ENCODE assay signal across 17 cellular contexts in genomic region chr3:189515916-189516531, GRCh38.
A peak's percentile ranks its signal among the peaks of the same experiment; 100 is the strongest.
DNase-seq lines count a peak whose midpoint lies in the region; ATAC-seq and TF ChIP-seq lines count a peak whose summit lies in the region.
"Had no signal": no experiment of that assay in that cellular context is flagged by ENCODE, and none has a peak within 500 bp of the region (broad histone marks: within the 10 kb centered on the region; RNA-seq: fewer than 3 reads in every experiment).

No MANE protein-coding gene starts in this region.

- no peak for TF ChIP-seq EP300 in stomach (IDR thresholded peaks at IDR 0.05)

- H3K9me3 ChIP-seq in stomach: peaks cover 0 to 21% (median 5%) of the 10 kb centered on the region in 4 donors
- H3K9me3 ChIP-seq in HAP-1: no peaks in the 10 kb centered on the region

- H3K4me3 ChIP-seq in stomach (no peak overlapping the region), HAP-1 (no peak overlapping the region)

- no peak overlapping the region for H3K4me3 Mint-ChIP-seq in stimulated activated naive CD8-positive, alpha-beta T cell treated with anti-CD3 and anti-CD28 coated beads, Interleukin-15, amount 100 ng/mL, for 72 hours
- no peak overlapping the region for H3K4me3 Mint-ChIP-seq in activated T-helper 2 cell treated with anti-CD3 and anti-CD28 coated beads, Interferon-gamma antibody, Interleukin-2, Interleukin-4, amounts not matched to agents 10 μg/mL and 5 μg/mL and 100 μg/mL, durations not matched to agents 14 hours and 24 hours and 36 hours (ENCODE audit: low read depth)
- H3K4me3 Mint-ChIP-seq: HFFc6 had no signal

- in situ Hi-C loops in HAP-1 (cut with MboI; ENCODE audit: low sequenced_read_pairs): no loop called here

- intact Hi-C loops in activated T-helper 2 cell treated with anti-CD3 and anti-CD28 coated beads, Interferon-gamma antibody, Interleukin-2, Interleukin-4, amounts not matched to agents 10 μg/mL and 5 μg/mL and 100 μg/mL, durations not matched to agents 14 hours and 24 hours and 36 hours (cut with micrococcal nuclease): loop anchor here (2.0 kb wide), 1 partner anchor 13 kb away; no protein-coding TSS in a partner anchor
- intact Hi-C loops in stomach (cut with DNase I; ENCODE audit: low total_unique reads): no loop called here

- H3K27ac ChIP-seq in stomach: no peak overlapping the region

- no peaks in the 10 kb centered on the region for H3K27me3 ChIP-seq in stomach
- H3K27me3 ChIP-seq in HAP-1 (ENCODE audit: low read depth): no peaks in the 10 kb centered on the region

- no peaks in the 10 kb centered on the region for H3K4me1 Mint-ChIP-seq in stimulated activated naive CD8-positive, alpha-beta T cell treated with anti-CD3 and anti-CD28 coated beads, Interleukin-15, amount 100 ng/mL, for 72 hours
- peaks cover 15% of the 10 kb centered on the region for H3K4me1 Mint-ChIP-seq in activated T-helper 2 cell treated with anti-CD3 and anti-CD28 coated beads, Interferon-gamma antibody, Interleukin-2, Interleukin-4, amounts not matched to agents 10 μg/mL and 5 μg/mL and 100 μg/mL, durations not matched to agents 14 hours and 24 hours and 36 hours (ENCODE audit: low read depth)

- peaks cover 14 to 42% of the 10 kb centered on the region in 2 donors for H3K9me3 Mint-ChIP-seq in stimulated activated naive CD8-positive, alpha-beta T cell treated with anti-CD3 and anti-CD28 coated beads, Interleukin-15, amount 100 ng/mL, for 72 hours
- H3K9me3 Mint-ChIP-seq in activated T-helper 2 cell treated with anti-CD3 and anti-CD28 coated beads, Interferon-gamma antibody, Interleukin-2, Interleukin-4, amounts not matched to agents 10 μg/mL and 5 μg/mL and 100 μg/mL, durations not matched to agents 14 hours and 24 hours and 36 hours: peaks cover 45% of the 10 kb centered on the region

- no peaks in the 10 kb centered on the region for H3K27me3 Mint-ChIP-seq in stimulated activated naive CD8-positive, alpha-beta T cell treated with anti-CD3 and anti-CD28 coated beads, Interleukin-15, amount 100 ng/mL, for 72 hours
- H3K27me3 Mint-ChIP-seq in activated T-helper 2 cell treated with anti-CD3 and anti-CD28 coated beads, Interferon-gamma antibody, Interleukin-2, Interleukin-4, amounts not matched to agents 10 μg/mL and 5 μg/mL and 100 μg/mL, durations not matched to agents 14 hours and 24 hours and 36 hours (ENCODE audit: low read depth): no peaks in the 10 kb centered on the region

- no peak for DNase-seq in stimulated activated naive CD8-positive, alpha-beta T cell treated with anti-CD3 and anti-CD28 coated beads, Interleukin-15, Interleukin-2, amounts not matched to agents 100 U/mL and 50 U/mL, for 24 hours
- no peak for DNase-seq in stimulated activated naive CD8-positive, alpha-beta T cell treated with anti-CD3 and anti-CD28 coated beads, Interleukin-15, amount 100 ng/mL, for 72 hours
- no peak for DNase-seq in activated T-helper 2 cell treated with anti-CD3 and anti-CD28 coated beads, Interferon-gamma antibody, Interleukin-2, Interleukin-4, amounts not matched to agents 10 μg/mL and 5 μg/mL and 100 μg/mL, durations not matched to agents 14 hours and 24 hours and 36 hours (ENCODE audit: low spot score)
- DNase-seq in middle frontal gyrus (ENCODE audit: extremely low spot score, low spot score): peak; percentile 24
- no peak for DNase-seq in stomach
- DNase-seq in HAP-1 (ENCODE audit: low spot score in 2 of 2): no peak
- DNase-seq in GF-D8 (lab: John Stamatoyannopoulos, UW): no peak
- DNase-seq: C1 segment of cervical spinal cord, DND-41, HFFc6, KG1, NCI-H1436, NCI-H2081, NCI-H510A, NCI-H82 had no signal

- ATAC-seq in stimulated activated naive CD8-positive, alpha-beta T cell treated with anti-CD3 and anti-CD28 coated beads, Interleukin-15, Interleukin-2, amounts not matched to agents 100 U/mL and 50 U/mL, for 24 hours: peak; percentile 55
- ATAC-seq in stimulated activated naive CD8-positive, alpha-beta T cell treated with anti-CD3 and anti-CD28 coated beads, Interleukin-15, amount 100 ng/mL, for 72 hours: no peak
- ATAC-seq: HepG2, Panc1 had no signal

- TF ChIP-seq CTCF in stomach (IDR thresholded peaks at IDR 0.05): no peak

- H3K27ac Mint-ChIP-seq in stimulated activated naive CD8-positive, alpha-beta T cell treated with anti-CD3 and anti-CD28 coated beads, Interleukin-15, amount 100 ng/mL, for 72 hours: no peak overlapping the region
- H3K27ac Mint-ChIP-seq in activated T-helper 2 cell treated with anti-CD3 and anti-CD28 coated beads, Interferon-gamma antibody, Interleukin-2, Interleukin-4, amounts not matched to agents 10 μg/mL and 5 μg/mL and 100 μg/mL, durations not matched to agents 14 hours and 24 hours and 36 hours: peak overlapping the region; percentile 28
- H3K27ac Mint-ChIP-seq: HFFc6 had no signal

- peaks cover 34% of the 10 kb centered on the region for H3K36me3 Mint-ChIP-seq in activated T-helper 2 cell treated with anti-CD3 and anti-CD28 coated beads, Interferon-gamma antibody, Interleukin-2, Interleukin-4, amounts not matched to agents 10 μg/mL and 5 μg/mL and 100 μg/mL, durations not matched to agents 14 hours and 24 hours and 36 hours (ENCODE audit: low read depth)

- no peak for TF ChIP-seq POLR2A in stomach (IDR thresholded peaks at IDR 0.05)

- H3K4me1 ChIP-seq in stomach (no peaks in the 10 kb centered on the region), HAP-1 (no peaks in the 10 kb centered on the region)

- H3K36me3 ChIP-seq in stomach: no peaks in the 10 kb centered on the region
- H3K36me3 ChIP-seq in HAP-1 (replicated peaks): no peaks in the 10 kb centered on the region

- WGBS in stomach, 5 donors: 71 to 85% (median 80%) methylated on average over 3 of the region's 3 CpGs
